ENCODE assay signal across 12 cellular contexts in the genomic region with DNA sequence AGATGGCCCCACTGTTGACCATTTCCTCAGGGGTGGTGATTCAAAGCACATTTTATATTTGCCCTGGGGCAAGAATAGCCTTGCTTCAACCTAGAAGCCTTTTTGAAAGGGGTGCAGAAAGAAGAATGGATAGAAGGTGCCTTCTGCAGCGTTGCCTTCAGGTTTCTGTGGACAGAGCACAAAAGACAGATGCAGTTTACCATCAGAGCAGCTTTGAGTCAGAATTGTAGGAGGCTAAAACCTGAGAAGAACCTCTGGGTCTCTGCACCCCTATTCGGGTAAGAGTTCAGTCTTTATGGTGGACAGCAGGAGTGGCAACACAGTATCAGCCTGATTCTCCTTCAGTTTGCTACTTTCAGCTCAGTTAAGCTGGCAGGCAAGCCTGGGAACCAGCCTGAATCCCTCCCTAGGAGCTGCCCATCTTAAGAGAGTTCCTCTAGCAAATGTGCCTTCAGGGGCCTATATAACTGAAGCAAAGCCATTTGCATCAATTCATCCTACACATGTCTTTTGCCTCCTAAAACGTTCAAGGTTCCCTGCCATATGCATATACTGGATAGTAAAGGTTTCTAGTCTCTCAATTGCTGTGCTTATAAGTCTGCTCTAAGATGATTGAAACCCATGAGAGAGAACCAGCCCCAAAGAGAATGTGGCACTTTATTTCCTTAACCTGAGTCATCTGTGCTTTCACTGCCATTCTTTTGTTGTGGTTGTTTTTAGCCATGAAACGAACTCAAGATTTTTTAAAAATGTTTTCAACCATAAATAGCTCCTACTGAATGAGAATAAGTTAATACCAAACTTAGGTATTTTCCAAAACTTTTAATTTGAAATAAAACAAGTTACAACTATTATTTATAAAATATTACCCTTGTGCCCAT.
DNase-seq lines count a peak whose midpoint lies in the region; ATAC-seq, FAIRE-seq and TF ChIP-seq lines count a peak whose summit lies in the region.
"Had no signal": no experiment of that assay in that cellular context is flagged by ENCODE, and none has a peak within 500 bp of the region (broad histone marks: within the 10 kb centered on the region; RNA-seq: fewer than 3 reads in every experiment).

No MANE protein-coding gene starts in this region.

- no peaks in the 10 kb centered on the region for H3K27me3 ChIP-seq in CD8-positive, alpha-beta T cell (ENCODE audit: insufficient read depth, low read length)
- no peaks in the 10 kb centered on the region for H3K27me3 ChIP-seq in smooth muscle cell (ENCODE audit: low read depth)
- H3K27me3 ChIP-seq: right atrium auricular region had no signal

- CTCF ChIA-PET in CD8-positive, alpha-beta T cell (lab: Charles Lee), result interaction anchor here (0.5 kb wide), 1 partner anchor 107 kb away, joined by 4 read pairs; no protein-coding TSS in a partner anchor

- H3K4me1 ChIP-seq in CD8-positive, alpha-beta T cell (ENCODE audit: insufficient read depth, low read length), result peaks cover 22% of the 10 kb centered on the region
- peaks cover 30% of the 10 kb centered on the region for H3K4me1 ChIP-seq in smooth muscle cell (ENCODE audit: low read depth)

- H3K79me2 ChIP-seq in smooth muscle cell (ENCODE audit: low read depth), result peaks cover 33% of the 10 kb centered on the region

- H3K4me3 ChIP-seq in CD8-positive, alpha-beta T cell (ENCODE audit: low read depth, low read length), result no peak overlapping the region
- H3K4me3 ChIP-seq in smooth muscle cell, result no peak overlapping the region
- H3K4me3 ChIP-seq: coronary artery, right atrium auricular region had no signal

- H3K27ac ChIP-seq in CD8-positive, alpha-beta T cell (ENCODE audit: low read depth, low read length), result no peak overlapping the region
- H3K27ac ChIP-seq in smooth muscle cell (ENCODE audit: low read depth), result no peak overlapping the region
- H3K27ac ChIP-seq: coronary artery, right atrium auricular region had no signal

- H3K9ac ChIP-seq in smooth muscle cell (ENCODE audit: low read depth), result no peak overlapping the region

- H3K4me2 ChIP-seq in smooth muscle cell, result no peak overlapping the region

- peaks cover 76% of the 10 kb centered on the region for H3K4me1 Mint-ChIP-seq in CD8-positive, alpha-beta T cell (ENCODE audit: low read depth)

- in situ Hi-C loops in ACHN (cut with HindIII; ENCODE audit: low pct_ligation_motif_present, low pct_unique_long_range_greater_than_20kb, low sequenced_read_pairs), result no loop called here

- no peaks in the 10 kb centered on the region for H3K9me3 Mint-ChIP-seq in CD8-positive, alpha-beta T cell
- H3K9me3 Mint-ChIP-seq: CD4-positive, alpha-beta T cell had no signal

- H3F3A ChIP-seq in smooth muscle cell (ENCODE audit: low read depth), result peaks cover 2% of the 10 kb centered on the region

- no peaks in the 10 kb centered on the region for H3K9me3 ChIP-seq in CD8-positive, alpha-beta T cell (ENCODE audit: low read length)
- H3K9me3 ChIP-seq in smooth muscle cell (replicated peaks; ENCODE audit: low read depth), result no peaks in the 10 kb centered on the region
- H3K9me3 ChIP-seq: right atrium auricular region had no signal

- peaks cover 12% of the 10 kb centered on the region for H3K36me3 Mint-ChIP-seq in CD8-positive, alpha-beta T cell

- peak; percentile 47 for FAIRE-seq in GM19239 (lab: Jason Lieb, UNC)

- H3K4me3 Mint-ChIP-seq in CD8-positive, alpha-beta T cell, result no peak overlapping the region
- H3K4me3 Mint-ChIP-seq: CD4-positive, alpha-beta T cell had no signal

- 60% methylated on average over 4 of the region's 4 CpGs for WGBS in smooth muscle cell (ENCODE audit: low lambda C conversion rate)

- DNase-seq in CD8-positive, alpha-beta T cell, result no peak
- DNase-seq in GM19239 (ENCODE audit: insufficient read length, low spot score) (no peak), astrocyte of the hippocampus (ENCODE audit: low read depth, low spot score) (peak; percentile 60), ACHN (no peak), posterior cingulate gyrus (no peak), D341Med (ENCODE audit: low spot score) (no peak), smooth muscle cell (lab: John Stamatoyannopoulos, UW; ENCODE audit: unreplicated experiment) (no peak)
- DNase-seq: activated CD4-positive, alpha-beta T cell treated with anti-CD3 and anti-CD28 coated beads for 48 hours; CD4-positive, alpha-beta T cell had no signal

- intact Hi-C loops in CD8-positive, alpha-beta T cell (cut with DNase I, micrococcal nuclease), result no loop called here
- intact Hi-C loops in posterior cingulate gyrus (cut with DNase I), result no loop called here

- H2AFZ ChIP-seq in smooth muscle cell (ENCODE audit: low read depth), result no peak overlapping the region

- TF ChIP-seq CTCF in CD8-positive, alpha-beta T cell (IDR thresholded peaks at IDR 0.05), result no peak
- TF ChIP-seq CTCF in smooth muscle cell (IDR thresholded peaks at IDR 0.05; ENCODE audit: borderline replicate concordance, insufficient read depth, poor library complexity, severe bottlenecking), result no peak

- H3K27ac Mint-ChIP-seq in CD8-positive, alpha-beta T cell, result no peak overlapping the region
- H3K27ac Mint-ChIP-seq: CD4-positive, alpha-beta T cell had no signal

- peak; percentile 36 for ATAC-seq in CD8-positive, alpha-beta T cell
- peak; percentile 57 for ATAC-seq in HG03175 (IDR thresholded peaks at IDR 0.05; ENCODE audit: unreplicated experiment)

- H3K36me3 ChIP-seq in CD8-positive, alpha-beta T cell (ENCODE audit: insufficient read depth, low read length), result no peaks in the 10 kb centered on the region
- H3K36me3 ChIP-seq in smooth muscle cell (ENCODE audit: low read depth), result no peaks in the 10 kb centered on the region
- H3K36me3 ChIP-seq: right atrium auricular region had no signal

- POLR2A ChIA-PET in CD8-positive, alpha-beta T cell (lab: Charles Lee), result no interaction called here

- peaks cover 100% of the 10 kb centered on the region for H4K20me1 ChIP-seq in smooth muscle cell (ENCODE audit: low read depth)

- H3K27me3 Mint-ChIP-seq in CD8-positive, alpha-beta T cell (ENCODE audit: low read depth), result no peaks in the 10 kb centered on the region
- H3K27me3 Mint-ChIP-seq: CD4-positive, alpha-beta T cell had no signal
